1 cellular context compared by ENCODE assay signal in genomic region chr9:123360161-123361085, GRCh38.
TF ChIP-seq lines count a peak whose summit lies in the region.

No MANE protein-coding gene starts in this region.

TF ChIP-seq in K562, 482 proteins besides CTCF, POLR2A, EP300 and RAD21 (continued from another document and continues in another):
- peak in 1 of 2 experiments; percentile 14; a peak in 1 of 4 replicates for TF ChIP-seq FOXK2 (conservative IDR thresholded peaks at IDR 0.05 in 1 of 2, IDR thresholded peaks at IDR 0.05 in 1 of 2; ENCODE audit: low read depth in 2 of 2)
- no peak for TF ChIP-seq HNRNPH1 (optimal IDR thresholded peaks at IDR 0.05; ENCODE audit: low read depth, low read length)
- peak in 1 of 2 experiments; percentile 88; a peak in 1 of 4 replicates for TF ChIP-seq KDM4B (IDR thresholded peaks at IDR 0.05; ENCODE audit: borderline replicate concordance in 2 of 2, low read depth in 1 of 2)
- TF ChIP-seq ZNF41 (CRISPR knock-in tag; conservative IDR thresholded peaks at IDR 0.05) = no peak
- TF ChIP-seq SOX6 (IDR thresholded peaks at IDR 0.05) = peak; percentile 80
- TF ChIP-seq USF1 (CRISPR knock-in tag; IDR thresholded peaks at IDR 0.05) = peak; percentile 40; the same call in 1 of the 2 replicates
- no peak for TF ChIP-seq ZNF174 (CRISPR knock-in tag; IDR thresholded peaks at IDR 0.05)
- no peak for TF ChIP-seq NCOA6 (IDR thresholded peaks at IDR 0.05)
- no peak for TF ChIP-seq ZNF431 (CRISPR knock-in tag; IDR thresholded peaks at IDR 0.05)
- TF ChIP-seq NFIX (CRISPR knock-in tag; IDR thresholded peaks at IDR 0.05; ENCODE audit: low read depth) = no peak
- no peak for TF ChIP-seq ZNF121 (CRISPR knock-in tag; conservative IDR thresholded peaks at IDR 0.05)
- TF ChIP-seq GABPA (tag; conservative IDR thresholded peaks at IDR 0.05; ENCODE audit: low read depth) = no peak
- TF ChIP-seq E4F1 (CRISPR knock-in tag; IDR thresholded peaks at IDR 0.05; ENCODE audit: borderline replicate concordance) = no peak
- TF ChIP-seq SMAD4 (CRISPR knock-in tag; conservative IDR thresholded peaks at IDR 0.05) = peak; percentile 86
- TF ChIP-seq ZNF436 (CRISPR knock-in tag; IDR thresholded peaks at IDR 0.05) = no peak
- TF ChIP-seq HNRNPK (IDR thresholded peaks at IDR 0.05; ENCODE audit: low read depth, low read length, poor library complexity, severe bottlenecking) = no peak
- no peak for TF ChIP-seq ZNF445 (CRISPR knock-in tag; IDR thresholded peaks at IDR 0.05; ENCODE audit: low read depth)
- TF ChIP-seq STAG1 (CRISPR knock-in tag; IDR thresholded peaks at IDR 0.05; ENCODE audit: borderline replicate concordance) = no peak
- TF ChIP-seq PREB (CRISPR knock-in tag; IDR thresholded peaks at IDR 0.05) = no peak
- TF ChIP-seq TCF15 (CRISPR knock-in tag; IDR thresholded peaks at IDR 0.05) = no peak
- TF ChIP-seq CREB3 (tag; conservative IDR thresholded peaks at IDR 0.05; ENCODE audit: low read depth) = peak; percentile 59; the same call in 1 of the 2 replicates
- TF ChIP-seq PHB2 (IDR thresholded peaks at IDR 0.05; ENCODE audit: low read depth) = no peak
- TF ChIP-seq ZNF79 (CRISPR knock-in tag; IDR thresholded peaks at IDR 0.05; ENCODE audit: low read depth) = no peak
- no peak for TF ChIP-seq EGR1 (conservative IDR thresholded peaks at IDR 0.05)
- no peak for TF ChIP-seq JUNB (CRISPR knock-in tag; conservative IDR thresholded peaks at IDR 0.05)
- TF ChIP-seq CHD2 (IDR thresholded peaks at IDR 0.05; ENCODE audit: low read depth, low read length) = no peak
- TF ChIP-seq CREBBP (IDR thresholded peaks at IDR 0.05; ENCODE audit: low read depth, low read length) = no peak
- TF ChIP-seq LCOR (CRISPR knock-in tag; IDR thresholded peaks at IDR 0.05) = no peak
- no peak for TF ChIP-seq TAF9B (IDR thresholded peaks at IDR 0.05; ENCODE audit: partially characterized antibody)
- TF ChIP-seq ILF3 (IDR thresholded peaks at IDR 0.05; ENCODE audit: borderline replicate concordance) = no peak
- no peak for TF ChIP-seq C11orf30 (IDR thresholded peaks at IDR 0.05; ENCODE audit: low read depth)
- TF ChIP-seq HOMEZ (CRISPR knock-in tag; IDR thresholded peaks at IDR 0.05) = no peak
- TF ChIP-seq NR3C1 (CRISPR knock-in tag; IDR thresholded peaks at IDR 0.05) = no peak
- TF ChIP-seq ETV6 (IDR thresholded peaks at IDR 0.05; ENCODE audit: borderline replicate concordance in 1 of 2, low read depth in 2 of 2, low read length in 1 of 2) = no peak
- TF ChIP-seq ETV6 (CRISPR knock-in tag; IDR thresholded peaks at IDR 0.05; ENCODE audit: borderline replicate concordance) = no peak
- TF ChIP-seq MLX (CRISPR knock-in tag; conservative IDR thresholded peaks at IDR 0.05) = no peak
- TF ChIP-seq DPF2 (IDR thresholded peaks at IDR 0.05) = peak; percentile 63
- no peak for TF ChIP-seq NR0B1 (IDR thresholded peaks at IDR 0.05; ENCODE audit: partially characterized antibody)
- TF ChIP-seq ZNF239 (CRISPR knock-in tag; IDR thresholded peaks at IDR 0.05) = no peak
- no peak for TF ChIP-seq PPARD (CRISPR knock-in tag; IDR thresholded peaks at IDR 0.05)
- TF ChIP-seq MCM7 (IDR thresholded peaks at IDR 0.05) = no peak
- no peak for TF ChIP-seq ID3 (CRISPR knock-in tag; IDR thresholded peaks at IDR 0.05)
- peak; percentile 38; the same call in 1 of the 2 replicates for TF ChIP-seq ID3 (tag; IDR thresholded peaks at IDR 0.05)
- peak; percentile 59 for TF ChIP-seq RB1 (IDR thresholded peaks at IDR 0.05; ENCODE audit: low read depth)
- no peak for TF ChIP-seq POLR3A (IDR thresholded peaks at IDR 0.05; ENCODE audit: borderline replicate concordance, extremely low read depth, insufficient read depth, insufficient read length)
- no peak for TF ChIP-seq ELF2 (CRISPR knock-in tag; IDR thresholded peaks at IDR 0.05)
- TF ChIP-seq NUFIP1 (IDR thresholded peaks at IDR 0.05; ENCODE audit: partially characterized antibody) = no peak
- no peak for TF ChIP-seq SMARCA5 (IDR thresholded peaks at IDR 0.05)
- 0 out of 2 replicates have a peak, but pooled peaks have one; percentile 17 for TF ChIP-seq NBN (IDR thresholded peaks at IDR 0.05; ENCODE audit: low read depth)
- TF ChIP-seq ESRRA (IDR thresholded peaks at IDR 0.05; ENCODE audit: borderline replicate concordance, low read depth) = peak; percentile 76; the same call in 1 of the 2 replicates
- TF ChIP-seq PRPF4 (IDR thresholded peaks at IDR 0.05; ENCODE audit: insufficient read depth, low read depth, low read length, poor library complexity, severe bottlenecking) = no peak
- TF ChIP-seq GATAD2B (IDR thresholded peaks at IDR 0.05; ENCODE audit: borderline replicate concordance) = peak; percentile 27; the same call in 1 of the 2 replicates
- TF ChIP-seq CTBP1 (IDR thresholded peaks at IDR 0.05; ENCODE audit: borderline replicate concordance) = peak; percentile 59; the same call in 1 of the 2 replicates
- no peak for TF ChIP-seq NR2F6 (CRISPR knock-in tag; IDR thresholded peaks at IDR 0.05)
- TF ChIP-seq ETS1 (conservative IDR thresholded peaks at IDR 0.05; ENCODE audit: control insufficient read depth, low read depth, low read length) = no peak
- 0 out of 2 replicates have a peak, but pooled peaks have one; percentile 22 for TF ChIP-seq E2F5 (CRISPR knock-in tag; IDR thresholded peaks at IDR 0.05)
- peak; percentile 89 for TF ChIP-seq GATA2 (CRISPR knock-in tag; IDR thresholded peaks at IDR 0.05)
- TF ChIP-seq COPS2 (conservative IDR thresholded peaks at IDR 0.05) = no peak
- TF ChIP-seq CHAMP1 (IDR thresholded peaks at IDR 0.05) = no peak
- no peak; the same call in 1 of the 2 replicates for TF ChIP-seq MTA3 (IDR thresholded peaks at IDR 0.05; ENCODE audit: borderline replicate concordance)
